Comparison of ENCODE assay signal across 1 cellular context in the genomic region with DNA sequence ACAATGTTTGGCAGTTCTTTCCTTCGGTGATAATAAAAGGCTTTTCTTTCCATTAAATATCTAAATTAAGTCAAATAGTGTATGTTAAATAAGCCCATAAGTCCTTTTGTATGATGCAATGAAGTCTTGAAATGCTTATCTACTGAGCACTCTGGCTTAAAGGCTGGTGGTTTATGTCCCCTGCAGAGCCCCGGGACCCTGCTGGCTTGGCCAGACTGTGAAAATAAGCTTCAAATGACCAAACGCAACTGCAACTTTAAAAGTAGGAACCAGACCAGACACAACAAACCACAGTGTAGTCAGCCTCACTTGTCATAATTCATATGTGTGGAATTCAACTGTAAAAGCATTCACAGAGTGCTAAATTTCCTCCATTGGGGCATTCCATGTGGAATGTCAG.
A peak's percentile ranks its signal among the peaks of the same experiment; 100 is the strongest.
TF ChIP-seq lines count a peak whose summit lies in the region.

No MANE protein-coding gene starts in this region.

TF ChIP-seq in K562, 482 proteins besides CTCF, POLR2A, EP300 and RAD21 (continued from another document):
- TF ChIP-seq, protein P1, sequence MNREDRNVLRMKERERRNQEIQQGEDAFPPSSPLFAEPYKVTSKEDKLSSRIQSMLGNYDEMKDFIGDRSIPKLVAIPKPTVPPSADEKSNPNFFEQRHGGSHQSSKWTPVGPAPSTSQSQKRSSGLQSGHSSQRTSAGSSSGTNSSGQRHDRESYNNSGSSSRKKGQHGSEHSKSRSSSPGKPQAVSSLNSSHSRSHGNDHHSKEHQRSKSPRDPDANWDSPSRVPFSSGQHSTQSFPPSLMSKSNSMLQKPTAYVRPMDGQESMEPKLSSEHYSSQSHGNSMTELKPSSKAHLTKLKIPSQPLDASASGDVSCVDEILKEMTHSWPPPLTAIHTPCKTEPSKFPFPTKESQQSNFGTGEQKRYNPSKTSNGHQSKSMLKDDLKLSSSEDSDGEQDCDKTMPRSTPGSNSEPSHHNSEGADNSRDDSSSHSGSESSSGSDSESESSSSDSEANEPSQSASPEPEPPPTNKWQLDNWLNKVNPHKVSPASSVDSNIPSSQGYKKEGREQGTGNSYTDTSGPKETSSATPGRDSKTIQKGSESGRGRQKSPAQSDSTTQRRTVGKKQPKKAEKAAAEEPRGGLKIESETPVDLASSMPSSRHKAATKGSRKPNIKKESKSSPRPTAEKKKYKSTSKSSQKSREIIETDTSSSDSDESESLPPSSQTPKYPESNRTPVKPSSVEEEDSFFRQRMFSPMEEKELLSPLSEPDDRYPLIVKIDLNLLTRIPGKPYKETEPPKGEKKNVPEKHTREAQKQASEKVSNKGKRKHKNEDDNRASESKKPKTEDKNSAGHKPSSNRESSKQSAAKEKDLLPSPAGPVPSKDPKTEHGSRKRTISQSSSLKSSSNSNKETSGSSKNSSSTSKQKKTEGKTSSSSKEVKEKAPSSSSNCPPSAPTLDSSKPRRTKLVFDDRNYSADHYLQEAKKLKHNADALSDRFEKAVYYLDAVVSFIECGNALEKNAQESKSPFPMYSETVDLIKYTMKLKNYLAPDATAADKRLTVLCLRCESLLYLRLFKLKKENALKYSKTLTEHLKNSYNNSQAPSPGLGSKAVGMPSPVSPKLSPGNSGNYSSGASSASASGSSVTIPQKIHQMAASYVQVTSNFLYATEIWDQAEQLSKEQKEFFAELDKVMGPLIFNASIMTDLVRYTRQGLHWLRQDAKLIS (CRISPR knock-in tag; IDR thresholded peaks at IDR 0.05) = no peak
- TF ChIP-seq NCOA1 (IDR thresholded peaks at IDR 0.05; ENCODE audit: low read depth) (no peak), FOS (IDR thresholded peaks at IDR 0.05; ENCODE audit: extremely low read depth, insufficient read length) (no peak), CEBPG (CRISPR knock-in tag; IDR thresholded peaks at IDR 0.05) (peak; percentile 52; the same call in 1 of the 2 replicates), CEBPG (tag; conservative IDR thresholded peaks at IDR 0.05 in 1 of 2, IDR thresholded peaks at IDR 0.05 in 1 of 2) (peak; percentile 55 to 80; a peak in 3 of 4 replicates)
- TF ChIP-seq, protein P2, sequence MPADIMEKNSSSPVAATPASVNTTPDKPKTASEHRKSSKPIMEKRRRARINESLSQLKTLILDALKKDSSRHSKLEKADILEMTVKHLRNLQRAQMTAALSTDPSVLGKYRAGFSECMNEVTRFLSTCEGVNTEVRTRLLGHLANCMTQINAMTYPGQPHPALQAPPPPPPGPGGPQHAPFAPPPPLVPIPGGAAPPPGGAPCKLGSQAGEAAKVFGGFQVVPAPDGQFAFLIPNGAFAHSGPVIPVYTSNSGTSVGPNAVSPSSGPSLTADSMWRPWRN (IDR thresholded peaks at IDR 0.05; ENCODE audit: low read depth) = no peak
